ENCODE assay signal across 14 cellular contexts in the genomic region with DNA sequence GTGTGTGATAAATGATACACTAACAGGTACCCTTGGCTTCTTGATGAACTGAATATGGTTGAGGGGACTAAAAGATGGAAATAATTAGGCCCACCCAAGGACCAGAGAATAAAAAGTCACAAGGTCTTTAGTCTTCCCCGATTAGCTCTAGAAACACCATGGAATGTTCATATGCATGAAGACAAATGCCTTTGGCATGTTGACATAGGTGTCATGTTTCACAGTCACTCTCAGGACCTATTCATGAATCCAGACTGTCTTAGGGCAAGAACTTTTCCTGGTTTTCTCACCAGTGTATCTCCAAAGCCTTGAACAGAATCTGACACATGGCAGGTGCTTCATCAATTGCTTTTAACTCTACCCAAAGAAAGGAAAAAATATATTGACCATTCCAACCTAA.
"Had no signal": no experiment of that assay in that cellular context is flagged by ENCODE, and none has a peak within 500 bp of the region (broad histone marks: within the 10 kb centered on the region; RNA-seq: fewer than 3 reads in every experiment).

No MANE protein-coding gene starts in this region.

- DNase-seq: activated CD4-positive, alpha-beta T cell treated with anti-CD3 and anti-CD28 coated beads for 36 hours; activated CD4-positive, CD25-positive, alpha-beta regulatory T cell; activated CD8-positive, alpha-beta memory T cell treated with anti-CD3 and anti-CD28 coated beads, Interleukin-2, amount 10 ng/mL, durations not matched to agents 7 days and 5 days; activated CD8-positive, alpha-beta T cell treated with anti-CD3 and anti-CD28 coated beads, Interleukin-2, amount 10 ng/mL, durations not matched to agents 7 days and 5 days; activated naive CD4-positive, alpha-beta T cell; activated T-cell treated with anti-CD3 and anti-CD28 coated beads, Interleukin-2, amount 50 U/mL, for 48 hours; central memory CD4-positive, alpha-beta T cell; endodermal cell; foreskin fibroblast; heart right ventricle; left ventricle myocardium inferior; mucosa of descending colon; stimulated activated CD4-positive, alpha-beta T cell treated with anti-CD3 and anti-CD28 coated beads, Interleukin-2, amount 100 ng/mL, for 24 hours; stimulated activated naive B cell treated with anti-CD40 and anti-IgM and Interleukin-4, amounts not matched to agents 10 μg/mL and 1 μg/mL and 100 μg/mL, for 72 hours had no signal
